ENCODE assay signal across 20 cellular contexts in genomic region chrX:134457708-134458107, GRCh38.
"Had no signal": no experiment of that assay in that cellular context is flagged by ENCODE, and none has a peak within 500 bp of the region (broad histone marks: within the 10 kb centered on the region; RNA-seq: fewer than 3 reads in every experiment).

No MANE protein-coding gene starts in this region.

- DNase-seq: effector CD4-positive, alpha-beta T cell; endodermal cell; foreskin melanocyte; head of caudate nucleus; kidney; left cardiac atrium; left ventricle myocardium superior; mesenchymal stem cell; midbrain; nephron progenitor cell; psoas muscle; stimulated activated CD4-positive, alpha-beta T cell treated with anti-CD3 and anti-CD28 coated beads, Interleukin-2, amount 100 ng/mL, for 24 hours; stimulated activated CD4-positive, alpha-beta T cell treated with anti-CD3 and anti-CD28 coated beads, Interleukin-4, amount 100 ng/mL, for 4 hours; stimulated activated naive CD4-positive, alpha-beta T cell; trophoblast cell had no signal

- H3K4me1 Mint-ChIP-seq: endodermal cell had no signal

- H3K4me1 ChIP-seq: psoas muscle had no signal

- H3K4me3 ChIP-seq: coronary artery, hepatocyte, lung, psoas muscle had no signal

- H2AFZ ChIP-seq: hepatocyte had no signal

- H3K9me3 ChIP-seq: neutrophil, psoas muscle had no signal

- H3K27me3 ChIP-seq: hepatocyte, neutrophil had no signal

- H3K27ac ChIP-seq: coronary artery, hepatocyte, neutrophil, psoas muscle had no signal

- H3K27ac Mint-ChIP-seq: endodermal cell, nephron progenitor cell had no signal

- H3K4me2 ChIP-seq: hepatocyte had no signal

- H3K36me3 ChIP-seq: neutrophil had no signal

- H3K4me3 Mint-ChIP-seq: endodermal cell, nephron progenitor cell had no signal

- ATAC-seq: left cardiac atrium, left ventricle myocardium superior, psoas muscle, sciatic nerve had no signal
